Comparison of ENCODE assay signal across 1 cellular context in genomic region chr5:1524799-1525623, GRCh38.
TF ChIP-seq lines count a peak whose summit lies in the region.

No MANE protein-coding gene starts in this region.

TF ChIP-seq in GM23338, 12 proteins besides CTCF, POLR2A, EP300 and RAD21 (continued from another document):
- TF ChIP-seq ZNF462 (CRISPR knock-in tag; IDR thresholded peaks at IDR 0.05) (no peak), ZNF114 (CRISPR knock-in tag; IDR thresholded peaks at IDR 0.05) (no peak), EZH2phosphoT487 (IDR thresholded peaks at IDR 0.05; ENCODE audit: unreplicated experiment) (no peak), ZNF331 (CRISPR knock-in tag; IDR thresholded peaks at IDR 0.05; ENCODE audit: low read depth) (no peak), JUNB (IDR thresholded peaks at IDR 0.05; ENCODE audit: unreplicated experiment) (no peak), REST (IDR thresholded peaks at IDR 0.05; ENCODE audit: unreplicated experiment) (no peak)
TF ChIP-seq in GM23338: peak in this region for 0.
